In the genomic region with DNA sequence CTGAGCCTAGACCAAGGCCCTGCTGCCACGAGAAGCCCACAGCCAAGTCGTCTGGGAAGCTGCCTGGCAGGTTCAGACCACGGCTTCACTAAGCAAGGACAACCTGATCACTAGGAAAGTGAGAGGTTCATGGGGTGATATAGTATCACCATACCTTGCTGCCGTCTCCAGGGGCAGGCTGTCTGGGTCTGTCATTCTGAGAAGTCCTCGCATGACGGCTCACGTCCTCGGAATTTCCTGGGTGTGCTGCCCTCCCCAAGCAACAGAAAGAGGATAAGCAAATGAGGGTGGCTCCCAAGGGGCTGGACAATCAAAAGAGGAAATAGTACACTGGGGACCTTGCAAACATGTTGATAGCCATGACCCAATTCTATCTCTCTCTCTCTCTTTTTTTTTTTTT, we compare ENCODE assay signal across 20 cellular contexts.
A peak's percentile ranks its signal among the peaks of the same experiment; 100 is the strongest.
DNase-seq lines count a peak whose midpoint lies in the region; ATAC-seq, FAIRE-seq and TF ChIP-seq lines count a peak whose summit lies in the region.
"Had no signal": no experiment of that assay in that cellular context is flagged by ENCODE, and none has a peak within 500 bp of the region (broad histone marks: within the 10 kb centered on the region; RNA-seq: fewer than 3 reads in every experiment).

No MANE protein-coding gene starts in this region.

- TF ChIP-seq CTCF in OCI-LY7 (conservative IDR thresholded peaks at IDR 0.05; ENCODE audit: low read length) (no peak), D721Med (IDR thresholded peaks at IDR 0.05; ENCODE audit: insufficient read depth, missing control alignments) (no peak), suprapubic skin (IDR thresholded peaks at IDR 0.05) (no peak), upper lobe of left lung (IDR thresholded peaks at IDR 0.05) (no peak)

- TF ChIP-seq POLR2A in suprapubic skin (IDR thresholded peaks at IDR 0.05): no peak
- no peak for TF ChIP-seq POLR2A in upper lobe of left lung (IDR thresholded peaks at IDR 0.05)

- H3K4me3 Mint-ChIP-seq in stimulated activated naive B cell treated with anti-CD40 and anti-IgM and Interleukin-4, amounts not matched to agents 10 μg/mL and 1 μg/mL and 100 μg/mL, for 72 hours: no peak overlapping the region
- H3K4me3 Mint-ChIP-seq: activated CD8-positive, alpha-beta memory T cell treated with anti-CD3 and anti-CD28 coated beads, Interleukin-2, amount 10 ng/mL, durations not matched to agents 7 days and 5 days; activated naive CD4-positive, alpha-beta T cell treated with anti-CD3 and anti-CD28 coated beads for 36 hours; CD8-positive, alpha-beta memory T cell; endodermal cell had no signal

- TF ChIP-seq EP300 in suprapubic skin (IDR thresholded peaks at IDR 0.05) (no peak), upper lobe of left lung (IDR thresholded peaks at IDR 0.05) (no peak)

- ATAC-seq in GM21360 (IDR thresholded peaks at IDR 0.05; ENCODE audit: unreplicated experiment) (peak; percentile 91), HG03039 (IDR thresholded peaks at IDR 0.05; ENCODE audit: unreplicated experiment) (peak; percentile 53), upper lobe of left lung (ENCODE audit: low FRiP score in 2 of 2) (no peak)
- ATAC-seq in stimulated activated naive B cell treated with anti-CD40 and anti-IgM and Interleukin-4, amounts not matched to agents 10 μg/mL and 1 μg/mL and 100 μg/mL, for 72 hours (replicated peaks): peak; percentile 45 to 66
- ATAC-seq: activated CD8-positive, alpha-beta memory T cell treated with anti-CD3 and anti-CD28 coated beads, Interleukin-2, amount 10 ng/mL, durations not matched to agents 7 days and 5 days had no signal

- no peaks in the 10 kb centered on the region for H3K9me2 ChIP-seq in OCI-LY7 (ENCODE audit: insufficient read depth, low read length)

- no peak for FAIRE-seq in D721Med (lab: Jason Lieb, UNC)
- FAIRE-seq: islet of Langerhans had no signal

- no peaks in the 10 kb centered on the region for H4K20me1 ChIP-seq in OCI-LY7 (ENCODE audit: insufficient read depth, low read length)

- peaks cover 1 to 4% of the 10 kb centered on the region in 2 donors for H3K4me1 Mint-ChIP-seq in stimulated activated naive B cell treated with anti-CD40 and anti-IgM and Interleukin-4, amounts not matched to agents 10 μg/mL and 1 μg/mL and 100 μg/mL, for 72 hours
- H3K4me1 Mint-ChIP-seq: CD8-positive, alpha-beta memory T cell had no signal

- H3K4me2 ChIP-seq in OCI-LY7 (ENCODE audit: low read length): no peak overlapping the region

- no peak overlapping the region for H3K27ac Mint-ChIP-seq in stimulated activated naive B cell treated with anti-CD40 and anti-IgM and Interleukin-4, amounts not matched to agents 10 μg/mL and 1 μg/mL and 100 μg/mL, for 72 hours
- H3K27ac Mint-ChIP-seq: activated CD8-positive, alpha-beta memory T cell treated with anti-CD3 and anti-CD28 coated beads, Interleukin-2, amount 10 ng/mL, durations not matched to agents 7 days and 5 days; activated naive CD4-positive, alpha-beta T cell treated with anti-CD3 and anti-CD28 coated beads for 36 hours; CD8-positive, alpha-beta memory T cell; endodermal cell had no signal

- no TSS peak for BruUV-seq in OCI-LY7 (replicated peaks; lab: Mats Ljungman, UMichigan)

- H3K36me3 Mint-ChIP-seq in stimulated activated naive B cell treated with anti-CD40 and anti-IgM and Interleukin-4, amounts not matched to agents 10 μg/mL and 1 μg/mL and 100 μg/mL, for 72 hours: no peaks in the 10 kb centered on the region
- H3K36me3 Mint-ChIP-seq: activated CD8-positive, alpha-beta memory T cell treated with anti-CD3 and anti-CD28 coated beads, Interleukin-2, amount 10 ng/mL, durations not matched to agents 7 days and 5 days; CD8-positive, alpha-beta memory T cell had no signal

- 64% methylated on average over 8 of the region's 8 CpGs for WGBS in suprapubic skin
- WGBS in upper lobe of left lung, 2 donors: 71 to 74% methylated on average over 8 of the region's 8 CpGs

- peaks cover 18% of the 10 kb centered on the region for H3K27me3 ChIP-seq in suprapubic skin
- H3K27me3 ChIP-seq in upper lobe of left lung: no peaks in the 10 kb centered on the region
- H3K27me3 ChIP-seq: breast epithelium, ovary had no signal

- H3K9me3 Mint-ChIP-seq in stimulated activated naive B cell treated with anti-CD40 and anti-IgM and Interleukin-4, amounts not matched to agents 10 μg/mL and 1 μg/mL and 100 μg/mL, for 72 hours: peaks cover 4 to 6% of the 10 kb centered on the region in 2 donors
- H3K9me3 Mint-ChIP-seq: activated naive CD4-positive, alpha-beta T cell treated with anti-CD3 and anti-CD28 coated beads for 36 hours had no signal

- CTCF ChIA-PET in OCI-LY7 (lab: Charles Lee; ENCODE audit: unreplicated experiment): no interaction called here

- H3K27me3 Mint-ChIP-seq in stimulated activated naive B cell treated with anti-CD40 and anti-IgM and Interleukin-4, amounts not matched to agents 10 μg/mL and 1 μg/mL and 100 μg/mL, for 72 hours: peaks cover 4 to 25% of the 10 kb centered on the region in 2 donors
- H3K27me3 Mint-ChIP-seq: activated CD8-positive, alpha-beta memory T cell treated with anti-CD3 and anti-CD28 coated beads, Interleukin-2, amount 10 ng/mL, durations not matched to agents 7 days and 5 days had no signal

- POLR2A ChIA-PET in OCI-LY7 (lab: Charles Lee): interaction anchor here (1.0 kb wide), 1 partner anchor 8 kb away, joined by 4 read pairs; no protein-coding TSS in a partner anchor

- no peaks in the 10 kb centered on the region for H3K79me2 ChIP-seq in OCI-LY7 (ENCODE audit: insufficient read depth, low read depth, low read length)

- H3K36me3 ChIP-seq in OCI-LY7 (ENCODE audit: insufficient read depth, low read length) (no peaks in the 10 kb centered on the region), suprapubic skin (no peaks in the 10 kb centered on the region), upper lobe of left lung (no peaks in the 10 kb centered on the region)
- H3K36me3 ChIP-seq: breast epithelium, ovary had no signal

- H3K4me1 ChIP-seq in OCI-LY7 (ENCODE audit: insufficient read depth, low read length, poor library complexity, severe bottlenecking): no peaks in the 10 kb centered on the region
- H3K4me1 ChIP-seq in suprapubic skin: peaks cover 12% of the 10 kb centered on the region
- H3K4me1 ChIP-seq in upper lobe of left lung: no peaks in the 10 kb centered on the region
- H3K4me1 ChIP-seq: breast epithelium had no signal

- no peaks in the 10 kb centered on the region for H3K9me3 ChIP-seq in OCI-LY7 (ENCODE audit: low read length)
- H3K9me3 ChIP-seq in suprapubic skin: no peaks in the 10 kb centered on the region
- no peaks in the 10 kb centered on the region for H3K9me3 ChIP-seq in upper lobe of left lung
- H3K9me3 ChIP-seq: breast epithelium, ovary had no signal

- DNase-seq in OCI-LY7 (ENCODE audit: low spot score): peak; percentile 8
- DNase-seq in stimulated activated naive B cell treated with anti-CD40 and anti-IgM and Interleukin-4, amounts not matched to agents 10 μg/mL and 1 μg/mL and 100 μg/mL, for 72 hours: peak; percentile 11
- no peak for DNase-seq in D721Med (ENCODE audit: insufficient read length, low spot score)
- no peak for DNase-seq in suprapubic skin (ENCODE audit: low spot score in 2 of 2)
- DNase-seq in stimulated activated CD4-positive, alpha-beta T cell treated with anti-CD3 and anti-CD28 coated beads, Interleukin-2, amount 100 ng/mL, for 24 hours: no peak
- no peak for DNase-seq in upper lobe of left lung
- DNase-seq: activated CD8-positive, alpha-beta memory T cell treated with anti-CD3 and anti-CD28 coated beads, Interleukin-2, amount 10 ng/mL, durations not matched to agents 7 days and 5 days; activated naive CD4-positive, alpha-beta T cell treated with anti-CD3 and anti-CD28 coated beads for 36 hours; CD8-positive, alpha-beta memory T cell; endodermal cell; GF-D8; KG1; NCI-H2029 treated with DMSO at 0.1 percent for 48 hours; NCI-H774; ovary; SHP77 had no signal

- H2AFZ ChIP-seq in OCI-LY7 (ENCODE audit: low read length): no peak overlapping the region

- H3K4me3 ChIP-seq in OCI-LY7 (ENCODE audit: low read depth, low read length, poor library complexity, severe bottlenecking) (no peak overlapping the region), suprapubic skin (no peak overlapping the region), upper lobe of left lung (no peak overlapping the region)
- H3K4me3 ChIP-seq: breast epithelium, ovary had no signal

- no peak overlapping the region for H3K27ac ChIP-seq in OCI-LY7 (ENCODE audit: low read depth, low read length, poor library complexity, severe bottlenecking)
- H3K27ac ChIP-seq in suprapubic skin: no peak overlapping the region
- no peak overlapping the region for H3K27ac ChIP-seq in upper lobe of left lung
- H3K27ac ChIP-seq: breast epithelium, ovary had no signal

- intact Hi-C loops in OCI-LY7 (cut with micrococcal nuclease; ENCODE audit: unreplicated experiment): loop anchor here (5.0 kb wide), 2 partner anchors 216 to 771 kb away; no protein-coding TSS in a partner anchor

Comparison
In these comparisons a context has a peak if more than half of its experiments do, and no peak if none do; other contexts are left out.
1. ATAC-seq: peak in GM21360 (single experiment), HG03039 (single experiment) and stimulated activated naive B cell treated with anti-CD40 and anti-IgM and Interleukin-4, amounts not matched to agents 10 μg/mL and 1 μg/mL and 100 μg/mL, for 72 hours (2 of 2); none in upper lobe of left lung (0 of 2).
2. DNase-seq: peak in OCI-LY7 (single experiment) and stimulated activated naive B cell treated with anti-CD40 and anti-IgM and Interleukin-4, amounts not matched to agents 10 μg/mL and 1 μg/mL and 100 μg/mL, for 72 hours (single experiment); none in D721Med (single experiment), suprapubic skin (0 of 2), stimulated activated CD4-positive, alpha-beta T cell treated with anti-CD3 and anti-CD28 coated beads, Interleukin-2, amount 100 ng/mL, for 24 hours (0 of 2) and upper lobe of left lung (0 of 2).